In the genomic region with DNA sequence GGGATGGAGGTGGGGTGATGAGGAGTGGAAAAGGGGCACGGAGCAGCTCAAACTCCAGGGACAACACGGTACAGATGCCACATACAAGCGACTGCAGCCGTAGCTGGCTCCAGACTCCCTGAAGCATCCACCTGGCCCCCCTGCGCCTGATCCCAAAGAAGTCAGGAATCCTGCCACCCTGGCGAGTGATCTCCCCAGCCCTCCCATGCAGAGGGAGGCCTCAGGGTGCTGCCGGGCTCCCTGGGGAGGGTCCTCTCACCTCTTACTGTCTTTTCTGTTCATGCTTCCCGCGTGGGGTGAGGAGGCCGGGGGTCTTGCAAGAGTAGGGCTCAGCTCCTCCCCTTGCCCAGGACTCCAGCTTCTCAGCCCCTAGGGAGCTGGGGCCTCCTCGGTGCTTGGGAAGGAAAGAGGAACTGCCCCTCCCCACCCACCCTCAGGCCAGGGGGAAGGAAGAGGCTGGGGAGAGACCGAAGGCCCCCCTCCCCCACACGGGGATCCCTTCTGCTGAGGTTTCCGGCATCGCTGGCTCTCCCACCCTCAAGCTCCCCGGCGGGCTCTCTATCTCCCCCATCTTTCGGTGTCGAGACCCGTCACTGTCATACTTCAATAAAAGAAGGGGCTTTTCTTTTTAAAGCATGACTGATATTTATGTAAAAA, we compare ENCODE assay signal across 1 cellular context.
A peak's percentile ranks its signal among the peaks of the same experiment; 100 is the strongest.
TF ChIP-seq lines count a peak whose summit lies in the region.

TSS of gene RASGRP4 (minus strand) at position 410 of the 657 bp plus-strand sequence. CDS start at position 282, 128 bp downstream.

TF ChIP-seq in K562, 482 proteins besides CTCF, POLR2A, EP300 and RAD21 (continued from another document and continues in another):
- TF ChIP-seq, protein P1, sequence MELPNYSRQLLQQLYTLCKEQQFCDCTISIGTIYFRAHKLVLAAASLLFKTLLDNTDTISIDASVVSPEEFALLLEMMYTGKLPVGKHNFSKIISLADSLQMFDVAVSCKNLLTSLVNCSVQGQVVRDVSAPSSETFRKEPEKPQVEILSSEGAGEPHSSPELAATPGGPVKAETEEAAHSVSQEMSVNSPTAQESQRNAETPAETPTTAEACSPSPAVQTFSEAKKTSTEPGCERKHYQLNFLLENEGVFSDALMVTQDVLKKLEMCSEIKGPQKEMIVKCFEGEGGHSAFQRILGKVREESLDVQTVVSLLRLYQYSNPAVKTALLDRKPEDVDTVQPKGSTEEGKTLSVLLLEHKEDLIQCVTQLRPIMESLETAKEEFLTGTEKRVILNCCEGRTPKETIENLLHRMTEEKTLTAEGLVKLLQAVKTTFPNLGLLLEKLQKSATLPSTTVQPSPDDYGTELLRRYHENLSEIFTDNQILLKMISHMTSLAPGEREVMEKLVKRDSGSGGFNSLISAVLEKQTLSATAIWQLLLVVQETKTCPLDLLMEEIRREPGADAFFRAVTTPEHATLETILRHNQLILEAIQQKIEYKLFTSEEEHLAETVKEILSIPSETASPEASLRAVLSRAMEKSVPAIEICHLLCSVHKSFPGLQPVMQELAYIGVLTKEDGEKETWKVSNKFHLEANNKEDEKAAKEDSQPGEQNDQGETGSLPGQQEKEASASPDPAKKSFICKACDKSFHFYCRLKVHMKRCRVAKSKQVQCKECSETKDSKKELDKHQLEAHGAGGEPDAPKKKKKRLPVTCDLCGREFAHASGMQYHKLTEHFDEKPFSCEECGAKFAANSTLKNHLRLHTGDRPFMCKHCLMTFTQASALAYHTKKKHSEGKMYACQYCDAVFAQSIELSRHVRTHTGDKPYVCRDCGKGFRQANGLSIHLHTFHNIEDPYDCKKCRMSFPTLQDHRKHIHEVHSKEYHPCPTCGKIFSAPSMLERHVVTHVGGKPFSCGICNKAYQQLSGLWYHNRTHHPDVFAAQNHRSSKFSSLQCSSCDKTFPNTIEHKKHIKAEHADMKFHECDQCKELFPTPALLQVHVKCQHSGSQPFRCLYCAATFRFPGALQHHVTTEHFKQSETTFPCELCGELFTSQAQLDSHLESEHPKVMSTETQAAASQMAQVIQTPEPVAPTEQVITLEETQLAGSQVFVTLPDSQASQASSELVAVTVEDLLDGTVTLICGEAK (IDR thresholded peaks at IDR 0.05) = peak; percentile 40; the same call in 1 of the 2 replicates
- TF ChIP-seq, protein P1 (CRISPR knock-in tag; IDR thresholded peaks at IDR 0.05) = no peak
- no peak for TF ChIP-seq ZNF124 (CRISPR knock-in tag; IDR thresholded peaks at IDR 0.05)
- no peak for TF ChIP-seq HLTF (IDR thresholded peaks at IDR 0.05)
- no peak for TF ChIP-seq TEAD4 (IDR thresholded peaks at IDR 0.05; ENCODE audit: low read length)
- TF ChIP-seq TEAD4 (CRISPR knock-in tag; IDR thresholded peaks at IDR 0.05; ENCODE audit: borderline replicate concordance) = no peak
- no peak for TF ChIP-seq ZFP1 (CRISPR knock-in tag; IDR thresholded peaks at IDR 0.05)
- 0 out of 2 replicates have a peak, but pooled peaks have one; percentile 41 for TF ChIP-seq POLR2G (IDR thresholded peaks at IDR 0.05; ENCODE audit: low read depth, low read length)
- TF ChIP-seq SMARCE1 (IDR thresholded peaks at IDR 0.05) = 0 out of 2 replicates have a peak, but pooled peaks have one; percentile 16
- TF ChIP-seq GABPA (tag; conservative IDR thresholded peaks at IDR 0.05; ENCODE audit: low read depth) = peak; percentile 59
- TF ChIP-seq MYC (IDR thresholded peaks at IDR 0.05; ENCODE audit: low read depth, low read length) = no peak
- 0 out of 2 replicates have a peak, but pooled peaks have one; percentile 33 for TF ChIP-seq MYC (CRISPR knock-in tag; IDR thresholded peaks at IDR 0.05; ENCODE audit: borderline replicate concordance, low read depth)
- TF ChIP-seq ZNF740 (CRISPR knock-in tag; IDR thresholded peaks at IDR 0.05) = peak; percentile 69
- TF ChIP-seq ZNF740 (tag; IDR thresholded peaks at IDR 0.05) = peak in 1 of 2 experiments; percentile 64; a peak in 1 of 4 replicates
- TF ChIP-seq RBM39 (optimal IDR thresholded peaks at IDR 0.05; ENCODE audit: low read depth, low read length) = no peak
- TF ChIP-seq ETV1 (tag; conservative IDR thresholded peaks at IDR 0.05; ENCODE audit: low read depth) = no peak
- TF ChIP-seq, protein P2, sequence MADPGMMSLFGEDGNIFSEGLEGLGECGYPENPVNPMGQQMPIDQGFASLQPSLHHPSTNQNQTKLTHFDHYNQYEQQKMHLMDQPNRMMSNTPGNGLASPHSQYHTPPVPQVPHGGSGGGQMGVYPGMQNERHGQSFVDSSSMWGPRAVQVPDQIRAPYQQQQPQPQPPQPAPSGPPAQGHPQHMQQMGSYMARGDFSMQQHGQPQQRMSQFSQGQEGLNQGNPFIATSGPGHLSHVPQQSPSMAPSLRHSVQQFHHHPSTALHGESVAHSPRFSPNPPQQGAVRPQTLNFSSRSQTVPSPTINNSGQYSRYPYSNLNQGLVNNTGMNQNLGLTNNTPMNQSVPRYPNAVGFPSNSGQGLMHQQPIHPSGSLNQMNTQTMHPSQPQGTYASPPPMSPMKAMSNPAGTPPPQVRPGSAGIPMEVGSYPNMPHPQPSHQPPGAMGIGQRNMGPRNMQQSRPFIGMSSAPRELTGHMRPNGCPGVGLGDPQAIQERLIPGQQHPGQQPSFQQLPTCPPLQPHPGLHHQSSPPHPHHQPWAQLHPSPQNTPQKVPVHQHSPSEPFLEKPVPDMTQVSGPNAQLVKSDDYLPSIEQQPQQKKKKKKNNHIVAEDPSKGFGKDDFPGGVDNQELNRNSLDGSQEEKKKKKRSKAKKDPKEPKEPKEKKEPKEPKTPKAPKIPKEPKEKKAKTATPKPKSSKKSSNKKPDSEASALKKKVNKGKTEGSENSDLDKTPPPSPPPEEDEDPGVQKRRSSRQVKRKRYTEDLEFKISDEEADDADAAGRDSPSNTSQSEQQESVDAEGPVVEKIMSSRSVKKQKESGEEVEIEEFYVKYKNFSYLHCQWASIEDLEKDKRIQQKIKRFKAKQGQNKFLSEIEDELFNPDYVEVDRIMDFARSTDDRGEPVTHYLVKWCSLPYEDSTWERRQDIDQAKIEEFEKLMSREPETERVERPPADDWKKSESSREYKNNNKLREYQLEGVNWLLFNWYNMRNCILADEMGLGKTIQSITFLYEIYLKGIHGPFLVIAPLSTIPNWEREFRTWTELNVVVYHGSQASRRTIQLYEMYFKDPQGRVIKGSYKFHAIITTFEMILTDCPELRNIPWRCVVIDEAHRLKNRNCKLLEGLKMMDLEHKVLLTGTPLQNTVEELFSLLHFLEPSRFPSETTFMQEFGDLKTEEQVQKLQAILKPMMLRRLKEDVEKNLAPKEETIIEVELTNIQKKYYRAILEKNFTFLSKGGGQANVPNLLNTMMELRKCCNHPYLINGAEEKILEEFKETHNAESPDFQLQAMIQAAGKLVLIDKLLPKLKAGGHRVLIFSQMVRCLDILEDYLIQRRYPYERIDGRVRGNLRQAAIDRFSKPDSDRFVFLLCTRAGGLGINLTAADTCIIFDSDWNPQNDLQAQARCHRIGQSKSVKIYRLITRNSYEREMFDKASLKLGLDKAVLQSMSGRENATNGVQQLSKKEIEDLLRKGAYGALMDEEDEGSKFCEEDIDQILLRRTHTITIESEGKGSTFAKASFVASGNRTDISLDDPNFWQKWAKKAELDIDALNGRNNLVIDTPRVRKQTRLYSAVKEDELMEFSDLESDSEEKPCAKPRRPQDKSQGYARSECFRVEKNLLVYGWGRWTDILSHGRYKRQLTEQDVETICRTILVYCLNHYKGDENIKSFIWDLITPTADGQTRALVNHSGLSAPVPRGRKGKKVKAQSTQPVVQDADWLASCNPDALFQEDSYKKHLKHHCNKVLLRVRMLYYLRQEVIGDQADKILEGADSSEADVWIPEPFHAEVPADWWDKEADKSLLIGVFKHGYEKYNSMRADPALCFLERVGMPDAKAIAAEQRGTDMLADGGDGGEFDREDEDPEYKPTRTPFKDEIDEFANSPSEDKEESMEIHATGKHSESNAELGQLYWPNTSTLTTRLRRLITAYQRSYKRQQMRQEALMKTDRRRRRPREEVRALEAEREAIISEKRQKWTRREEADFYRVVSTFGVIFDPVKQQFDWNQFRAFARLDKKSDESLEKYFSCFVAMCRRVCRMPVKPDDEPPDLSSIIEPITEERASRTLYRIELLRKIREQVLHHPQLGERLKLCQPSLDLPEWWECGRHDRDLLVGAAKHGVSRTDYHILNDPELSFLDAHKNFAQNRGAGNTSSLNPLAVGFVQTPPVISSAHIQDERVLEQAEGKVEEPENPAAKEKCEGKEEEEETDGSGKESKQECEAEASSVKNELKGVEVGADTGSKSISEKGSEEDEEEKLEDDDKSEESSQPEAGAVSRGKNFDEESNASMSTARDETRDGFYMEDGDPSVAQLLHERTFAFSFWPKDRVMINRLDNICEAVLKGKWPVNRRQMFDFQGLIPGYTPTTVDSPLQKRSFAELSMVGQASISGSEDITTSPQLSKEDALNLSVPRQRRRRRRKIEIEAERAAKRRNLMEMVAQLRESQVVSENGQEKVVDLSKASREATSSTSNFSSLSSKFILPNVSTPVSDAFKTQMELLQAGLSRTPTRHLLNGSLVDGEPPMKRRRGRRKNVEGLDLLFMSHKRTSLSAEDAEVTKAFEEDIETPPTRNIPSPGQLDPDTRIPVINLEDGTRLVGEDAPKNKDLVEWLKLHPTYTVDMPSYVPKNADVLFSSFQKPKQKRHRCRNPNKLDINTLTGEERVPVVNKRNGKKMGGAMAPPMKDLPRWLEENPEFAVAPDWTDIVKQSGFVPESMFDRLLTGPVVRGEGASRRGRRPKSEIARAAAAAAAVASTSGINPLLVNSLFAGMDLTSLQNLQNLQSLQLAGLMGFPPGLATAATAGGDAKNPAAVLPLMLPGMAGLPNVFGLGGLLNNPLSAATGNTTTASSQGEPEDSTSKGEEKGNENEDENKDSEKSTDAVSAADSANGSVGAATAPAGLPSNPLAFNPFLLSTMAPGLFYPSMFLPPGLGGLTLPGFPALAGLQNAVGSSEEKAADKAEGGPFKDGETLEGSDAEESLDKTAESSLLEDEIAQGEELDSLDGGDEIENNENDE (IDR thresholded peaks at IDR 0.05; ENCODE audit: low read depth, low read length) = no peak
- TF ChIP-seq CBFA2T2 (conservative IDR thresholded peaks at IDR 0.05) = no peak
- TF ChIP-seq SRSF3 (IDR thresholded peaks at IDR 0.05; ENCODE audit: insufficient read depth, low read length) = no peak
- TF ChIP-seq ZNF511 (CRISPR knock-in tag; IDR thresholded peaks at IDR 0.05) = no peak
- no peak for TF ChIP-seq XRCC5 (IDR thresholded peaks at IDR 0.05; ENCODE audit: low read depth, low read length)
- no peak for TF ChIP-seq SNIP1 (IDR thresholded peaks at IDR 0.05; ENCODE audit: low read depth)
- TF ChIP-seq ZNF134 (CRISPR knock-in tag; conservative IDR thresholded peaks at IDR 0.05) = no peak
- TF ChIP-seq ILF3 (IDR thresholded peaks at IDR 0.05; ENCODE audit: borderline replicate concordance) = no peak
- TF ChIP-seq BMI1 (IDR thresholded peaks at IDR 0.05; ENCODE audit: low read length) = no peak
- TF ChIP-seq ZNF121 (CRISPR knock-in tag; conservative IDR thresholded peaks at IDR 0.05) = no peak
- TF ChIP-seq PRMT5 (CRISPR knock-in tag; IDR thresholded peaks at IDR 0.05) = no peak
- no peak for TF ChIP-seq ZC3H11A (IDR thresholded peaks at IDR 0.05; ENCODE audit: low read depth, low read length)
- no peak for TF ChIP-seq NCOA6 (IDR thresholded peaks at IDR 0.05)
- TF ChIP-seq, protein P3, sequence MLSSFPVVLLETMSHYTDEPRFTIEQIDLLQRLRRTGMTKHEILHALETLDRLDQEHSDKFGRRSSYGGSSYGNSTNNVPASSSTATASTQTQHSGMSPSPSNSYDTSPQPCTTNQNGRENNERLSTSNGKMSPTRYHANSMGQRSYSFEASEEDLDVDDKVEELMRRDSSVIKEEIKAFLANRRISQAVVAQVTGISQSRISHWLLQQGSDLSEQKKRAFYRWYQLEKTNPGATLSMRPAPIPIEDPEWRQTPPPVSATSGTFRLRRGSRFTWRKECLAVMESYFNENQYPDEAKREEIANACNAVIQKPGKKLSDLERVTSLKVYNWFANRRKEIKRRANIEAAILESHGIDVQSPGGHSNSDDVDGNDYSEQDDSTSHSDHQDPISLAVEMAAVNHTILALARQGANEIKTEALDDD (IDR thresholded peaks at IDR 0.05) = no peak
- no peak for TF ChIP-seq NCOA2 (IDR thresholded peaks at IDR 0.05; ENCODE audit: partially characterized antibody in 2 of 2)
- no peak for TF ChIP-seq BRCA1 (IDR thresholded peaks at IDR 0.05)
- no peak for TF ChIP-seq BRCA1 (CRISPR knock-in tag; IDR thresholded peaks at IDR 0.05)
- 0 out of 2 replicates have a peak, but pooled peaks have one; percentile 27 for TF ChIP-seq HDAC2 (IDR thresholded peaks at IDR 0.05)
- peak; percentile 53; the same call in 1 of the 2 replicates for TF ChIP-seq DPF2 (IDR thresholded peaks at IDR 0.05)
- no peak for TF ChIP-seq HDAC1 (IDR thresholded peaks at IDR 0.05)
- TF ChIP-seq ZNF408 (CRISPR knock-in tag; IDR thresholded peaks at IDR 0.05; ENCODE audit: low read depth) = no peak
- TF ChIP-seq PHB2 (IDR thresholded peaks at IDR 0.05; ENCODE audit: low read depth) = no peak
